In genomic region chr10:70758757-70759514, GRCh38 we compare ENCODE assay signal across 8 cellular contexts. TPM values are rescaled to one million over a fixed set of nuclear protein-coding genes. Genes with fewer than 3 reads are reported as not detected.
DNase-seq lines count a peak whose midpoint lies in the region; ATAC-seq and TF ChIP-seq lines count a peak whose summit lies in the region.

No MANE protein-coding gene starts in this region.

- H3K9me2 ChIP-seq in HCT116 (ENCODE audit: insufficient read depth), result no peaks in the 10 kb centered on the region

- 0 out of 2 replicates have a peak overlapping the region, but pooled peaks have one; percentile 40 for H3K27ac ChIP-seq in BLaER1
- H3K27ac ChIP-seq in HCT116 (ENCODE audit: low read depth, low read length), result no peak overlapping the region

- no peaks in the 10 kb centered on the region for H3K36me3 Mint-ChIP-seq in effector memory CD8-positive, alpha-beta T cell (ENCODE audit: insufficient read depth)
- H3K36me3 Mint-ChIP-seq in mesothelial cell of epicardium, result no peaks in the 10 kb centered on the region

- H3K9ac ChIP-seq in BLaER1, result no peak overlapping the region
- H3K9ac ChIP-seq in HCT116 (ENCODE audit: low read length), result no peak overlapping the region

- CTCF ChIA-PET in HCT116 (lab: Charles Lee), result interaction anchor here (0.7 to 1.2 kb wide), 3 partner anchors 200 to 297 kb away, joined by 3 to 4 read pairs (median 3); no protein-coding TSS in a partner anchor

- H2AFZ ChIP-seq in HCT116 (ENCODE audit: low read depth, low read length, poor library complexity, severe bottlenecking), result peak overlapping the region; percentile 50

- H3K27me3 Mint-ChIP-seq in effector memory CD8-positive, alpha-beta T cell, result no peaks in the 10 kb centered on the region
- no peaks in the 10 kb centered on the region for H3K27me3 Mint-ChIP-seq in mesothelial cell of epicardium (ENCODE audit: low read depth)

- H3K4me1 ChIP-seq in BLaER1 (peaks cover 43% of the 10 kb centered on the region), HCT116 (ENCODE audit: control insufficient read depth in 1 of 2, insufficient read depth in 2 of 2, low read length in 2 of 2) (peaks cover 23 to 53% of the 10 kb centered on the region in 2 experiments)

- peak overlapping the region in 1 of 2 donors; percentile 14 for H3K27ac Mint-ChIP-seq in effector memory CD8-positive, alpha-beta T cell
- H3K27ac Mint-ChIP-seq in mesothelial cell of epicardium, result no peak overlapping the region

- H3K4me3 ChIP-seq in BLaER1 (no peak overlapping the region), HCT116 (replicated peaks in 1 of 2; ENCODE audit: low read depth in 1 of 2, low read length in 2 of 2) (no peak overlapping the region)

- ATAC-seq in HCT116 (peak; percentile 84), GM21447 (IDR thresholded peaks at IDR 0.05; ENCODE audit: unreplicated experiment) (no peak)
- ATAC-seq in effector memory CD8-positive, alpha-beta T cell (replicated peaks), result peak; percentile 66

- DNase-seq in HCT116 (ENCODE audit: low read depth, low spot score), result peak; percentile 60
- peak; percentile 30 for DNase-seq in NCI-H82 treated with DMSO at 0.1 percent for 48 hours (lab: John Stamatoyannopoulos, UW; ENCODE audit: unreplicated experiment)
- peak; percentile 35 to 38 for DNase-seq in activated CD8-positive, alpha-beta memory T cell treated with anti-CD3 and anti-CD28 coated beads for 1 hour (ENCODE audit: extremely low read depth in 1 of 2, low read depth in 1 of 2)
- peak; percentile 60 to 69 (median 68) for DNase-seq in effector memory CD8-positive, alpha-beta T cell
- peak; percentile 54 to 84 for DNase-seq in mesothelial cell of epicardium (ENCODE audit: low spot score in 2 of 2, unreplicated experiment in 2 of 2)
- peak; percentile 52 for DNase-seq in stimulated activated CD8-positive, alpha-beta memory T cell treated with anti-CD3 and anti-CD28 coated beads, Interleukin-4, amount 100 ng/mL, for 24 hours (ENCODE audit: low read depth)

- H3K9me3 ChIP-seq in BLaER1, result no peaks in the 10 kb centered on the region
- H3K9me3 ChIP-seq in HCT116 (ENCODE audit: control insufficient read depth in 1 of 2, insufficient read depth in 1 of 2, low read depth in 1 of 2, low read length in 2 of 2), result no peaks in the 10 kb centered on the region

- peak; percentile 93 for TF ChIP-seq RAD21 in HCT116 (IDR thresholded peaks at IDR 0.05; ENCODE audit: low read depth)

- POLR2A ChIA-PET in HCT116 (lab: Charles Lee), result no interaction called here

- H3K79me2 ChIP-seq in HCT116 (ENCODE audit: insufficient read depth, low read length), result no peaks in the 10 kb centered on the region

- H3K36me3 ChIP-seq in BLaER1 (no peaks in the 10 kb centered on the region), HCT116 (ENCODE audit: control insufficient read depth in 1 of 2, insufficient read depth in 2 of 2, low read length in 2 of 2) (no peaks in the 10 kb centered on the region)

- RAD21 ChIA-PET in HCT116 (lab: Charles Lee; ENCODE audit: low non-redundant PET in 1 of 2, low total read pairs in 2 of 2, uncharacterized antibody in 2 of 2, unreplicated experiment in 2 of 2), result interaction anchor here in 1 of 2 experiments (1.0 kb wide), 1 partner anchor 209 kb away, joined by 3 read pairs; no protein-coding TSS in a partner anchor

- H3K4me2 ChIP-seq in BLaER1, result peak overlapping the region; percentile 48; the same call in 1 of the 2 replicates
- H3K4me2 ChIP-seq in HCT116 (ENCODE audit: low read length), result no peak overlapping the region; the same call in 1 of the 2 replicates

- H4K20me1 ChIP-seq in BLaER1, result no peaks in the 10 kb centered on the region
- H4K20me1 ChIP-seq in HCT116 (ENCODE audit: insufficient read depth), result no peaks in the 10 kb centered on the region

- peaks cover 7 to 8% of the 10 kb centered on the region in 2 donors for H3K4me1 Mint-ChIP-seq in effector memory CD8-positive, alpha-beta T cell (ENCODE audit: low read depth in 2 of 2)
- H3K4me1 Mint-ChIP-seq in mesothelial cell of epicardium, result peaks cover 14% of the 10 kb centered on the region

- H3K9me3 Mint-ChIP-seq in effector memory CD8-positive, alpha-beta T cell, result no peaks in the 10 kb centered on the region
- H3K9me3 Mint-ChIP-seq in mesothelial cell of epicardium, result no peaks in the 10 kb centered on the region

- TF ChIP-seq POLR2A in HCT116 (IDR thresholded peaks at IDR 0.05; ENCODE audit: borderline replicate concordance, extremely low read depth, insufficient read depth, insufficient read length), result no peak

- no peaks in the 10 kb centered on the region for H3K27me3 ChIP-seq in BLaER1
- no peaks in the 10 kb centered on the region for H3K27me3 ChIP-seq in HCT116 (ENCODE audit: insufficient read depth, low read length)

- no peak overlapping the region for H3K4me3 Mint-ChIP-seq in effector memory CD8-positive, alpha-beta T cell
- H3K4me3 Mint-ChIP-seq in mesothelial cell of epicardium, result no peak overlapping the region

- no TSS peak for BruUV-seq in HCT116 (replicated peaks; lab: Mats Ljungman, UMichigan)

- intact Hi-C loops in HCT116 (cut with micrococcal nuclease), result loop anchor here (1.0 to 5.0 kb wide), 5 partner anchors 140 to 297 kb away; no protein-coding TSS in a partner anchor

- TF ChIP-seq CTCF in HCT116 (IDR thresholded peaks at IDR 0.05 in 2 of 3, conservative IDR thresholded peaks at IDR 0.05 in 1 of 3; ENCODE audit: borderline replicate concordance in 1 of 3, insufficient read depth in 1 of 3, low read depth in 2 of 3, low read length in 2 of 3) (peak; percentile 72 to 85 (median 76)), mesothelial cell of epicardium (IDR thresholded peaks at IDR 0.05; ENCODE audit: unreplicated experiment) (peak; percentile 80)

TF ChIP-seq in HCT116, 20 proteins besides CTCF, POLR2A, EP300 and RAD21:
- TF ChIP-seq SIN3A (IDR thresholded peaks at IDR 0.05; ENCODE audit: low read depth) (no peak), EGR1 (IDR thresholded peaks at IDR 0.05; ENCODE audit: low read depth) (0 out of 2 replicates have a peak, but pooled peaks have one; percentile 32)
TF ChIP-seq in HCT116: peak in this region for 1.

RNA-seq across cellular contexts. Expression of gene TBATA, which starts 26.2 kb away (rescaled TPM):
- total RNA-seq in HCT116 (2021; ENCODE audit: unreplicated experiment), result not detected
- 0.05 TPM in 1 of 2 replicates, not detected in the other for polyA plus RNA-seq in HCT116 (2012)
- not detected in 3 replicates for total RNA-seq in mesothelial cell of epicardium

RNA-seq across cellular contexts. Expression of gene SGPL1, which starts 56.8 kb away (rescaled TPM):
- total RNA-seq in HCT116 (2021; ENCODE audit: unreplicated experiment) (69.4 TPM), mesothelial cell of epicardium (89.9 to 98.3 TPM (median 90.8 TPM) in 3 replicates)
- 38.4 and 43.4 TPM in 2 replicates for polyA plus RNA-seq in HCT116 (2012)
